In genomic region chr3:50630394-50630793, GRCh38 we compare ENCODE assay signal across 16 cellular contexts. TPM values are rescaled to one million over a fixed set of nuclear protein-coding genes. Genes with fewer than 3 reads are reported as not detected.
DNase-seq lines count a peak whose midpoint lies in the region; ATAC-seq and TF ChIP-seq lines count a peak whose summit lies in the region.
"Had no signal": no experiment of that assay in that cellular context is flagged by ENCODE, and none has a peak within 500 bp of the region (broad histone marks: within the 10 kb centered on the region; RNA-seq: fewer than 3 reads in every experiment).

No MANE protein-coding gene starts in this region.

- CTCF ChIA-PET in activated CD8-positive, alpha-beta memory T cell treated with anti-CD3 and anti-CD28 coated beads, Interleukin-2, amount 10 ng/mL, durations not matched to agents 7 days and 5 days (lab: Charles Lee) = interaction anchor here (1.1 to 4.4 kb wide), 5 partner anchors 10 to 23 kb away, joined by 4 to 21 read pairs (median 16); partner anchors contain the start of gene MAPKAPK3

- peaks cover 85% of the 10 kb centered on the region for H3K4me1 Mint-ChIP-seq in activated CD8-positive, alpha-beta memory T cell treated with anti-CD3 and anti-CD28 coated beads, Interleukin-2, amount 10 ng/mL, durations not matched to agents 7 days and 5 days
- H3K4me1 Mint-ChIP-seq in endodermal cell = peaks cover 23% of the 10 kb centered on the region

- H3K9me2 ChIP-seq in Loucy (replicated peaks; ENCODE audit: low read depth, low read length) = no peaks in the 10 kb centered on the region

- intact Hi-C loops in colonic mucosa (cut with DNase I) (no loop called here), psoas muscle (cut with DNase I) (no loop called here)

- H3K4me3 ChIP-seq in Loucy (ENCODE audit: low read length, poor library complexity, severe bottlenecking) (peak overlapping the region; percentile 31), colonic mucosa (no peak overlapping the region), psoas muscle (no peak overlapping the region), endodermal cell (ENCODE audit: low read length) (no peak overlapping the region)
- H3K4me3 ChIP-seq: adrenal gland had no signal

- 78 to 81% (median 80%) methylated on average over 6 of the region's 6 CpGs for WGBS in psoas muscle, 3 donors
- 86 to 97% methylated on average over 3 to 6 of the region's 6 CpGs for WGBS in endodermal cell (ENCODE audit: insufficient coverage in 1 of 2, insufficient read length in 1 of 2), 2 experiments

- H4K20me1 ChIP-seq in Loucy (ENCODE audit: insufficient read depth, low read length, poor library complexity, severe bottlenecking) = peaks cover 64% of the 10 kb centered on the region

- no peak overlapping the region for H2AFZ ChIP-seq in Loucy (ENCODE audit: low read length)

- no peaks in the 10 kb centered on the region for H3K9me3 Mint-ChIP-seq in activated CD8-positive, alpha-beta memory T cell treated with anti-CD3 and anti-CD28 coated beads, Interleukin-2, amount 10 ng/mL, durations not matched to agents 7 days and 5 days (ENCODE audit: low read depth)
- H3K9me3 Mint-ChIP-seq in endodermal cell = no peaks in the 10 kb centered on the region
- H3K9me3 Mint-ChIP-seq: nephron had no signal

- H3K36me3 Mint-ChIP-seq in activated CD8-positive, alpha-beta memory T cell treated with anti-CD3 and anti-CD28 coated beads, Interleukin-2, amount 10 ng/mL, durations not matched to agents 7 days and 5 days = peaks cover 24% of the 10 kb centered on the region
- H3K36me3 Mint-ChIP-seq in endodermal cell (ENCODE audit: low read depth) = peaks cover 2% of the 10 kb centered on the region

- H3K27ac ChIP-seq in colonic mucosa (no peak overlapping the region), psoas muscle (peak overlapping the region; percentile 50), endodermal cell (ENCODE audit: low read depth, low read length) (no peak overlapping the region)
- H3K27ac ChIP-seq: adrenal gland had no signal

- H3K9ac ChIP-seq in Loucy (ENCODE audit: low read depth, low read length, poor library complexity, severe bottlenecking) (peak overlapping the region; percentile 98), colonic mucosa (ENCODE audit: low read depth in 2 of 2, low read length in 2 of 2) (no peak overlapping the region), endodermal cell (ENCODE audit: extremely low read depth, low read length, poor library complexity, severe bottlenecking) (no peak overlapping the region)

- H3K9me3 ChIP-seq in Loucy (ENCODE audit: insufficient read depth, low read depth, low read length) = no peaks in the 10 kb centered on the region
- H3K9me3 ChIP-seq in colonic mucosa = no peaks in the 10 kb centered on the region
- H3K9me3 ChIP-seq in psoas muscle = no peaks in the 10 kb centered on the region
- H3K9me3 ChIP-seq in endodermal cell (ENCODE audit: control insufficient read depth, low read length) = no peaks in the 10 kb centered on the region
- H3K9me3 ChIP-seq: adrenal gland had no signal

- peaks cover 16% of the 10 kb centered on the region; the same call in 1 of the 2 replicates for H3F3A ChIP-seq in Loucy (ENCODE audit: low read depth)

- H3K79me2 ChIP-seq in Loucy (ENCODE audit: insufficient read depth, low read length) = peaks cover 99% of the 10 kb centered on the region

- peaks cover 14% of the 10 kb centered on the region; the same call in 1 of the 2 replicates for H3K36me3 ChIP-seq in Loucy (ENCODE audit: insufficient read depth, low read length)
- H3K36me3 ChIP-seq in colonic mucosa = no peaks in the 10 kb centered on the region
- no peaks in the 10 kb centered on the region for H3K36me3 ChIP-seq in psoas muscle (ENCODE audit: insufficient read depth in 1 of 2, low read depth in 1 of 2)
- no peaks in the 10 kb centered on the region for H3K36me3 ChIP-seq in endodermal cell (ENCODE audit: control insufficient read depth, insufficient read depth, low read length)
- H3K36me3 ChIP-seq: adrenal gland had no signal

- H3K4me3 Mint-ChIP-seq in activated CD8-positive, alpha-beta memory T cell treated with anti-CD3 and anti-CD28 coated beads, Interleukin-2, amount 10 ng/mL, durations not matched to agents 7 days and 5 days = no peak overlapping the region
- no peak overlapping the region for H3K4me3 Mint-ChIP-seq in endodermal cell
- H3K4me3 Mint-ChIP-seq: nephron had no signal

- no peaks in the 10 kb centered on the region for H3K27me3 Mint-ChIP-seq in activated CD8-positive, alpha-beta memory T cell treated with anti-CD3 and anti-CD28 coated beads, Interleukin-2, amount 10 ng/mL, durations not matched to agents 7 days and 5 days
- no peaks in the 10 kb centered on the region for H3K27me3 Mint-ChIP-seq in endodermal cell (ENCODE audit: insufficient read depth)

- no peaks in the 10 kb centered on the region for H3K27me3 ChIP-seq in Loucy (ENCODE audit: insufficient read depth, low read length, poor library complexity, severe bottlenecking)
- H3K27me3 ChIP-seq in colonic mucosa = no peaks in the 10 kb centered on the region
- no peaks in the 10 kb centered on the region for H3K27me3 ChIP-seq in psoas muscle (ENCODE audit: insufficient read depth in 3 of 3, low read length in 2 of 3)
- no peaks in the 10 kb centered on the region for H3K27me3 ChIP-seq in endodermal cell (ENCODE audit: control insufficient read depth, insufficient read depth, low read length, poor library complexity, severe bottlenecking)
- H3K27me3 ChIP-seq: adrenal gland had no signal

- TF ChIP-seq CTCF in Loucy (conservative IDR thresholded peaks at IDR 0.05; ENCODE audit: low read length) (no peak), colonic mucosa (IDR thresholded peaks at IDR 0.05) (no peak), psoas muscle (IDR thresholded peaks at IDR 0.05) (no peak), endodermal cell (conservative IDR thresholded peaks at IDR 0.05) (no peak)

- DNase-seq in activated CD8-positive, alpha-beta memory T cell treated with anti-CD3 and anti-CD28 coated beads, Interleukin-2, amount 10 ng/mL, durations not matched to agents 7 days and 5 days = no peak
- DNase-seq in activated CD8-positive, alpha-beta memory T cell treated with anti-CD3 and anti-CD28 coated beads, Interleukin-2, amount 50 U/mL, for 4 hours = no peak
- DNase-seq in colonic mucosa = peak; percentile 36
- DNase-seq in psoas muscle = no peak
- no peak for DNase-seq in endodermal cell
- no peak for DNase-seq in hippocampal formation (lab: John Stamatoyannopoulos, UW)
- DNase-seq: activated CD4-positive, CD25-positive, alpha-beta regulatory T cell treated with anti-CD3 and anti-CD28 coated beads, Interleukin-2, amount 50 U/mL, for 72 hours; activated T-cell treated with anti-CD3 and anti-CD28 coated beads, Interleukin-2, amount 50 U/mL, for 48 hours; adrenal gland; cerebellar nuclear complex; Karpas-422; Right ventricle myocardium superior; stimulated activated CD4-positive, alpha-beta T cell treated with anti-CD3 and anti-CD28 coated beads, Interleukin-15, amount 100 ng/mL, for 24 hours had no signal

- peak overlapping the region; percentile 95 for H3K4me2 ChIP-seq in Loucy (ENCODE audit: low read depth, low read length, poor library complexity, severe bottlenecking)

- H3K4me1 ChIP-seq in Loucy (ENCODE audit: insufficient read depth, low read length, poor library complexity, severe bottlenecking) = peaks cover 87% of the 10 kb centered on the region
- peaks cover 5% of the 10 kb centered on the region for H3K4me1 ChIP-seq in colonic mucosa
- peaks cover 65% of the 10 kb centered on the region for H3K4me1 ChIP-seq in psoas muscle
- H3K4me1 ChIP-seq in endodermal cell (ENCODE audit: control insufficient read depth, insufficient read depth, low read length) = peaks cover 5% of the 10 kb centered on the region

- ATAC-seq in activated CD8-positive, alpha-beta memory T cell treated with anti-CD3 and anti-CD28 coated beads, Interleukin-2, amount 10 ng/mL, durations not matched to agents 7 days and 5 days = no peak
- no peak for ATAC-seq in psoas muscle
- ATAC-seq in HG02678 (IDR thresholded peaks at IDR 0.05; ENCODE audit: unreplicated experiment) = no peak

- peak overlapping the region; percentile 35 for H3K27ac Mint-ChIP-seq in activated CD8-positive, alpha-beta memory T cell treated with anti-CD3 and anti-CD28 coated beads, Interleukin-2, amount 10 ng/mL, durations not matched to agents 7 days and 5 days
- H3K27ac Mint-ChIP-seq in endodermal cell = no peak overlapping the region

RNA-seq across cellular contexts. Expression of gene MAPKAPK3, which starts 13.4 kb away (rescaled TPM):
- total RNA-seq in activated CD8-positive, alpha-beta memory T cell treated with anti-CD3 and anti-CD28 coated beads, Interleukin-2, amount 10 ng/mL, durations not matched to agents 7 days and 5 days = 100 to 1,000 TPM; 156 to 175 TPM
- total RNA-seq in colonic mucosa = 10 to 100 TPM; 27.3 to 45.1 TPM
- total RNA-seq in psoas muscle = 100 to 1,000 TPM in 3 of 4 donors, 10 to 100 TPM in 1; 88.2 to 277 (median 187) TPM
- 100 to 1,000 TPM; 213 to 409 (median 328) TPM for polyA plus RNA-seq in psoas muscle
- total RNA-seq in endodermal cell = 10 to 100 TPM; 37.2 to 39.7 TPM
- polyA plus RNA-seq in endodermal cell (2013, experiment 1 of 2) = 29.9 TPM
- 26.1 TPM for polyA plus RNA-seq in endodermal cell (2013, experiment 2 of 2)

RNA-seq across cellular contexts. Expression of gene CISH, which starts 18.8 kb away (rescaled TPM):
- 100 to 1,000 TPM; 266 to 369 TPM for total RNA-seq in activated CD8-positive, alpha-beta memory T cell treated with anti-CD3 and anti-CD28 coated beads, Interleukin-2, amount 10 ng/mL, durations not matched to agents 7 days and 5 days
- total RNA-seq in colonic mucosa (10 to 100 TPM; 17.1 to 19.6 TPM), psoas muscle (10 to 100 TPM; 16.9 to 75.1 (median 50.4) TPM), endodermal cell (1 to 10 TPM; 1.2 to 2.0 TPM)
- polyA plus RNA-seq in psoas muscle = 10 to 100 TPM; 12.8 to 36.5 (median 18.5) TPM
- 3.6 TPM for polyA plus RNA-seq in endodermal cell (2013, experiment 1 of 2)
- 3.7 TPM for polyA plus RNA-seq in endodermal cell (2013, experiment 2 of 2)

RNA-seq across cellular contexts. Expression of gene DOCK3, which starts 44.3 kb away (rescaled TPM):
- total RNA-seq in activated CD8-positive, alpha-beta memory T cell treated with anti-CD3 and anti-CD28 coated beads, Interleukin-2, amount 10 ng/mL, durations not matched to agents 7 days and 5 days = 1 to 10 TPM; 3.4 to 4.1 TPM
- total RNA-seq in colonic mucosa (under 1 TPM; 0.02 to 0.32 TPM), psoas muscle (under 1 TPM; 0.46 to 0.91 (median 0.88) TPM), endodermal cell (1 to 10 TPM; 7.7 to 8.5 TPM)
- polyA plus RNA-seq in psoas muscle = under 1 TPM; 0.01 to 0.91 (median 0.21) TPM
- polyA plus RNA-seq in endodermal cell (2013, experiment 1 of 2) = 4.2 TPM
- polyA plus RNA-seq in endodermal cell (2013, experiment 2 of 2) = 3.9 TPM

Comparison
In these comparisons a context has a peak if more than half of its experiments do, and no peak if none do; other contexts are left out.
1. RNA of gene CISH, which starts 18.8 kb away (total RNA-seq): 266 to 369 TPM in activated CD8-positive, alpha-beta memory T cell treated with anti-CD3 and anti-CD28 coated beads, Interleukin-2, amount 10 ng/mL, durations not matched to agents 7 days and 5 days, 16.9 to 75.1 TPM in psoas muscle and 17.1 to 19.6 TPM in colonic mucosa; 1.2 to 2.0 TPM in endodermal cell; every median in the first group is over 4 times any median in the second.